Comparison of ENCODE assay signal across 1 cellular context in genomic region chr11:101914737-101915426, GRCh38.
A peak's percentile ranks its signal among the peaks of the same experiment; 100 is the strongest.
TF ChIP-seq lines count a peak whose summit lies in the region.

Gene CEP126, plus strand, starts transcription at chr11:101915010. Its CDS starts 275 bp downstream, at chr11:101915285.

TF ChIP-seq in HepG2, 621 proteins besides CTCF, POLR2A, EP300 and RAD21 (continued from another document and continues in another):
- TF ChIP-seq E2F2 (CRISPR knock-in tag; IDR thresholded peaks at IDR 0.05; ENCODE audit: borderline replicate concordance) (no peak), RFX5 (IDR thresholded peaks at IDR 0.05; ENCODE audit: low read depth, low read length) (peak; percentile 55; the same call in 1 of the 2 replicates), SNAPC4 (CRISPR knock-in tag; IDR thresholded peaks at IDR 0.05) (no peak), ZNF709 (CRISPR knock-in tag; IDR thresholded peaks at IDR 0.05) (peak; percentile 62; the same call in 1 of the 2 replicates), ZNF101 (CRISPR knock-in tag; IDR thresholded peaks at IDR 0.05; ENCODE audit: borderline replicate concordance, low read depth) (no peak), ZFP62 (CRISPR knock-in tag; IDR thresholded peaks at IDR 0.05) (no peak), ZNF619 (CRISPR knock-in tag; IDR thresholded peaks at IDR 0.05) (peak; percentile 88), ZNF329 (CRISPR knock-in tag; IDR thresholded peaks at IDR 0.05; ENCODE audit: low read depth) (0 out of 2 replicates have a peak, but pooled peaks have one; percentile 23), BRCA1 (CRISPR knock-in tag; IDR thresholded peaks at IDR 0.05) (no peak), FLYWCH1 (CRISPR knock-in tag; IDR thresholded peaks at IDR 0.05) (no peak), MEF2D (CRISPR knock-in tag; IDR thresholded peaks at IDR 0.05) (no peak), CREBL2 (CRISPR knock-in tag; IDR thresholded peaks at IDR 0.05; ENCODE audit: borderline replicate concordance) (no peak), GTF2F1 (IDR thresholded peaks at IDR 0.05; ENCODE audit: low read length) (no peak; the same call in 1 of the 2 replicates), HOMEZ (CRISPR knock-in tag; IDR thresholded peaks at IDR 0.05; ENCODE audit: low read depth) (peak; percentile 77), RAD51 (IDR thresholded peaks at IDR 0.05; ENCODE audit: borderline replicate concordance) (no peak), ZNF777 (CRISPR knock-in tag; IDR thresholded peaks at IDR 0.05) (peak; percentile 97), MTA3 (CRISPR knock-in tag; IDR thresholded peaks at IDR 0.05) (no peak), PTBP1 (IDR thresholded peaks at IDR 0.05; ENCODE audit: low read depth, low read length, poor library complexity, severe bottlenecking) (no peak), JUND (CRISPR knock-in tag; IDR thresholded peaks at IDR 0.05) (0 out of 2 replicates have a peak, but pooled peaks have one; percentile 41), TP53 (CRISPR knock-in tag; conservative IDR thresholded peaks at IDR 0.05) (no peak), ZZZ3 (CRISPR knock-in tag; IDR thresholded peaks at IDR 0.05; ENCODE audit: borderline replicate concordance) (no peak), SIX4 (CRISPR knock-in tag; IDR thresholded peaks at IDR 0.05) (peak; percentile 19; the same call in 1 of the 2 replicates), ZNF891 (CRISPR knock-in tag; IDR thresholded peaks at IDR 0.05) (peak; percentile 96), TFE3 (CRISPR knock-in tag; IDR thresholded peaks at IDR 0.05) (no peak), POLR2G (IDR thresholded peaks at IDR 0.05; ENCODE audit: low read depth, low read length) (peak; percentile 50), CHCHD3 (CRISPR knock-in tag; IDR thresholded peaks at IDR 0.05) (no peak), PPARG (CRISPR knock-in tag; conservative IDR thresholded peaks at IDR 0.05) (no peak; the same call in 1 of the 2 replicates), GMEB2 (CRISPR knock-in tag; IDR thresholded peaks at IDR 0.05; ENCODE audit: low read depth) (no peak), PHF20 (CRISPR knock-in tag; IDR thresholded peaks at IDR 0.05) (no peak; the same call in 1 of the 2 replicates), FOXO1 (CRISPR knock-in tag; IDR thresholded peaks at IDR 0.05) (no peak), ZHX2 (IDR thresholded peaks at IDR 0.05; ENCODE audit: low read depth) (peak; percentile 84), ZHX2 (CRISPR knock-in tag; IDR thresholded peaks at IDR 0.05; ENCODE audit: borderline replicate concordance) (no peak), ZNF331 (CRISPR knock-in tag; IDR thresholded peaks at IDR 0.05) (peak; percentile 41; the same call in 1 of the 2 replicates), GATAD2A (CRISPR knock-in tag; IDR thresholded peaks at IDR 0.05) (peak; percentile 73), ZNF382 (CRISPR knock-in tag; IDR thresholded peaks at IDR 0.05; ENCODE audit: borderline replicate concordance) (no peak), MLX (CRISPR knock-in tag; IDR thresholded peaks at IDR 0.05) (no peak), ZNF580 (CRISPR knock-in tag; IDR thresholded peaks at IDR 0.05; ENCODE audit: borderline replicate concordance, low read depth) (peak; percentile 87; the same call in 1 of the 2 replicates), ZBTB7B (CRISPR knock-in tag; IDR thresholded peaks at IDR 0.05) (peak; percentile 75), GABPB1 (CRISPR knock-in tag; IDR thresholded peaks at IDR 0.05) (peak; percentile 90), NR2F6 (IDR thresholded peaks at IDR 0.05) (no peak), NR2F6 (CRISPR knock-in tag; IDR thresholded peaks at IDR 0.05) (0 out of 2 replicates have a peak, but pooled peaks have one; percentile 11), TERF1 (CRISPR knock-in tag; IDR thresholded peaks at IDR 0.05) (no peak), ZNF414 (CRISPR knock-in tag; IDR thresholded peaks at IDR 0.05) (0 out of 2 replicates have a peak, but pooled peaks have one; percentile 73)
